ENCODE assay signal across 1 cellular context in the genomic region with DNA sequence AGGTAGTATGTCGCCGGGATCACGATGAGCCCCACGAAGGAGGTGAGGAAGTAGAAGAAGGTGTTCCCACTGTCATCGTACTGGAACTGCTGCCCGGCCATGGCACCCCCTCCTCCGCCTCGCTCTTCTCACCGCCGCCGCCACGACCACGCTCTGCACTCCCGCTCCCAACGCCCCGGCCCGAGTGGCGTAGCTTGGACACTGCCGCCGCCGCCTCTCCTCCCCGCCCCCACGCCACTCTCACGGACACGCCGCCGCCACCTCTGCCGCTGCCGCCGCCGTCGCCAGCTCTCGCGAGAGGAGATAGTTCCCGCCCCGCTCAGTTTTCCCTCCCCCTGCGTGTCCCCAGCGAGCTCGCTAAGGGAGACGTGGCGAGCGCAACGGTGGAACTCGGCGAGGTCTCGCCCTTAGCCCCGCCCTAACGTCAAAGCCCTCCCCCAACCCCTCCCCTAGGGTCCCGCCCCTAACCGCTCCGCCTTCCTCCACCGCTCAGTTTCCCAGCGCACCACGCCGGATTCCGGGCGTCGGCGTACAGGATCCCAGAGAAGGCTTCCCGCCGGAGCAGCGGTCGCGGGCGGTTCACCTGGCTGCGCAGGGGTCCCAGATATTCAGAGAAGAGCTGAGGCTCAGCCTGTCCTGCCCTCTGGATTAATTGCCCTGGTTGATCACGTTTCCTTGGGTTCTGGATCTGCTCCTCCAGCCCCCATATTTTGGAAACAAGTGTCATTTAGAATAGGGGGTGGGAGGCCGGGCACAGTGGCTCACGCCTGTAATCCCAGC.
TF ChIP-seq lines count a peak whose summit lies in the region.

A gene with protein sequence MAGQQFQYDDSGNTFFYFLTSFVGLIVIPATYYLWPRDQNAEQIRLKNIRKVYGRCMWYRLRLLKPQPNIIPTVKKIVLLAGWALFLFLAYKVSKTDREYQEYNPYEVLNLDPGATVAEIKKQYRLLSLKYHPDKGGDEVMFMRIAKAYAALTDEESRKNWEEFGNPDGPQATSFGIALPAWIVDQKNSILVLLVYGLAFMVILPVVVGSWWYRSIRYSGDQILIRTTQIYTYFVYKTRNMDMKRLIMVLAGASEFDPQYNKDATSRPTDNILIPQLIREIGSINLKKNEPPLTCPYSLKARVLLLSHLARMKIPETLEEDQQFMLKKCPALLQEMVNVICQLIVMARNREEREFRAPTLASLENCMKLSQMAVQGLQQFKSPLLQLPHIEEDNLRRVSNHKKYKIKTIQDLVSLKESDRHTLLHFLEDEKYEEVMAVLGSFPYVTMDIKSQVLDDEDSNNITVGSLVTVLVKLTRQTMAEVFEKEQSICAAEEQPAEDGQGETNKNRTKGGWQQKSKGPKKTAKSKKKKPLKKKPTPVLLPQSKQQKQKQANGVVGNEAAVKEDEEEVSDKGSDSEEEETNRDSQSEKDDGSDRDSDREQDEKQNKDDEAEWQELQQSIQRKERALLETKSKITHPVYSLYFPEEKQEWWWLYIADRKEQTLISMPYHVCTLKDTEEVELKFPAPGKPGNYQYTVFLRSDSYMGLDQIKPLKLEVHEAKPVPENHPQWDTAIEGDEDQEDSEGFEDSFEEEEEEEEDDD (minus strand): TSS at position 300 of the 780 bp plus-strand sequence. CDS start 199 bp downstream, at position 101.

TF ChIP-seq in A549, 52 proteins besides CTCF, POLR2A, EP300 and RAD21 (continued from another document):
- TF ChIP-seq, protein P1, sequence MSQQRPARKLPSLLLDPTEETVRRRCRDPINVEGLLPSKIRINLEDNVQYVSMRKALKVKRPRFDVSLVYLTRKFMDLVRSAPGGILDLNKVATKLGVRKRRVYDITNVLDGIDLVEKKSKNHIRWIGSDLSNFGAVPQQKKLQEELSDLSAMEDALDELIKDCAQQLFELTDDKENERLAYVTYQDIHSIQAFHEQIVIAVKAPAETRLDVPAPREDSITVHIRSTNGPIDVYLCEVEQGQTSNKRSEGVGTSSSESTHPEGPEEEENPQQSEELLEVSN (IDR thresholded peaks at IDR 0.05; ENCODE audit: borderline replicate concordance, low read depth), result peak; percentile 69
